Comparison of ENCODE assay signal across 9 cellular contexts in the genomic region with DNA sequence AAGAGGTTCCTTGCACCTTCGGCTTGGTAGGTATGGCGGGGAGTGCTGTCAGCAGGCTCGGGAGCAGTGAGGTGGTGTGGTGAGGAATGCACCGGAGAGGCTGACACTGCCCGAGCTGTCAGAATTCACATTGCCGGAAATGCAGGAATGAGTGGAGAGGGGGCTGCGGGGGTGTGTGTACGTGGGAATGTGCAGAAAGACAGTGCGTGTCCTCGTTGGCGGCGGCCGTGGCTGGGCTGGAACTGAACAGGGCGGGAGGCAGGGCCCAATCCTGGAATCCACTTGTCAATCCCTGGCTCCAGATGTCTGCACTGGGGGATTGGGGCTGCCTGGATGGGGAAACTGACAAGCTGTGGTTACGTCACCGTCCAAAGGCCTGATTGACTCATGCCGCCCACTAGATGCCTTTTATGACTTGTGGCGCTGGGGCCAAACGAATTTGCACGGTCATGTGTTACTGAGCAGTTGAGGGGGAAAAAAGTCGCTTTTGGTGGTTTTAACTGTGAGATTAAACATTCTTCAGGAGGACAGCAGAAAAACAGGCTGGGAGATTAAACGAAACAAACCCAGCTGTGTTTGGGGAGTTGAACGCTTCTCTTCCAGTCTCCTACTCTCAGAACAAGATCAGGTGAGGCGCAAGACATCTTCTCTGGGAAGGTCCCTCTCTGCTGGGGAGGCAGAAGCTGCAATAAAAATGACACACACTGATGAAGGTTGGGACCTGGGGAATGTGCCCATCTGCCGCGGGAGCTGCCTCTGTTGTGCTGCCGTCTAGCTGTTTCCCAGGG.
DNase-seq lines count a peak whose midpoint lies in the region; ATAC-seq and TF ChIP-seq lines count a peak whose summit lies in the region.
"Had no signal": no experiment of that assay in that cellular context is flagged by ENCODE, and none has a peak within 500 bp of the region (broad histone marks: within the 10 kb centered on the region; RNA-seq: fewer than 3 reads in every experiment).

No MANE protein-coding gene starts in this region.

- DNase-seq in COLO829 (ENCODE audit: low spot score) (peak; percentile 19), NCI-H2171 treated with DMSO at 0.1 percent for 48 hours (lab: John Stamatoyannopoulos, UW) (peak; percentile 44), fibroblast of the conjunctiva (ENCODE audit: low read depth) (peak; percentile 65), omental fat pad (ENCODE audit: low spot score) (peak; percentile 40), AML-193 (lab: John Stamatoyannopoulos, UW) (no peak), pons (ENCODE audit: low spot score) (no peak), NOMO-1 treated with DMSO at 0.1 percent for 48 hours (lab: John Stamatoyannopoulos, UW; ENCODE audit: unreplicated experiment) (no peak), NCI-H1417 (lab: John Stamatoyannopoulos, UW) (no peak)
- DNase-seq: effector CD4-positive, alpha-beta T cell had no signal

- no peak for TF ChIP-seq CTCF in omental fat pad (IDR thresholded peaks at IDR 0.05)

- ATAC-seq in omental fat pad (ENCODE audit: low FRiP score): peak; percentile 91

Comparison
In these comparisons a context has a peak if more than half of its experiments do, and no peak if none do; other contexts are left out.
1. DNase-seq: peak in COLO829 (single experiment), NCI-H2171 treated with DMSO at 0.1 percent for 48 hours (single experiment), fibroblast of the conjunctiva (single experiment) and omental fat pad (single experiment); none in AML-193 (0 of 2), pons (single experiment), NOMO-1 treated with DMSO at 0.1 percent for 48 hours (single experiment) and NCI-H1417 (0 of 3).